17 cellular contexts compared by ENCODE assay signal in the genomic region with DNA sequence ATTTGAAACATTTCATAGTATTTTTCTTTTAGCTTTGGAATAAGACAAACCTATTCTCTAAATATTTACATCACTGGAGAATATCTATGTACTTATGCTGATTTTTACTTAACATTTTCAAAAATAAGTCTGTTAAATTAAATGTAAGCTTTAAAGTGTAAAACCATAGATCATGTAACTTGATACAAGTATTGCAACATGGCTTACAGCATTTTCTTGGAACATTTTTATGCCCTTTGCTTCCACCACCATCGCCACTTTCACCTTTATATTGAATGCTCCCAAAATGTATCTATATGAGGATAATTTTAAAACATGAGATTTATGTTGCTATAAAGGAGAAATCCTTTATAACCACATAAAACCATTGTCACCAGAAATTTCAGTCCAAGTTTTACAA.
A peak's percentile ranks its signal among the peaks of the same experiment; 100 is the strongest.
DNase-seq lines count a peak whose midpoint lies in the region; ATAC-seq and TF ChIP-seq lines count a peak whose summit lies in the region.
"Had no signal": no experiment of that assay in that cellular context is flagged by ENCODE, and none has a peak within 500 bp of the region (broad histone marks: within the 10 kb centered on the region; RNA-seq: fewer than 3 reads in every experiment).

No MANE protein-coding gene starts in this region.

- no peaks in the 10 kb centered on the region for H3K4me1 Mint-ChIP-seq in T-helper 17 cell
- H3K4me1 Mint-ChIP-seq: CD4-positive, alpha-beta memory T cell had no signal

- no peak overlapping the region for H3K9ac ChIP-seq in adipocyte (ENCODE audit: low read length)

- H3K36me3 Mint-ChIP-seq in T-helper 17 cell (ENCODE audit: low read depth), result no peaks in the 10 kb centered on the region
- H3K36me3 Mint-ChIP-seq: CD4-positive, alpha-beta memory T cell had no signal

- peak; percentile 58 for DNase-seq in adipocyte (ENCODE audit: low read depth)
- peak; percentile 14 for DNase-seq in fibroblast of mammary gland (ENCODE audit: low read depth)
- no peak for DNase-seq in T-helper 17 cell
- no peak for DNase-seq in activated CD4-positive, alpha-beta T cell treated with anti-CD3 and anti-CD28 coated beads, Interleukin-2, amount 50 U/mL, for 1 hour
- DNase-seq in substantia nigra (lab: John Stamatoyannopoulos, UW), result no peak
- DNase-seq: C1 segment of cervical spinal cord; Calu3; CD4-positive, alpha-beta memory T cell; COR-L47; DMS53; DMS79 treated with DMSO at 0.1 percent for 48 hours; GF-D8; GOT3; H7; HFFc6 had no signal

- ATAC-seq in T-helper 17 cell, result no peak
- ATAC-seq: HCT116 had no signal

- CTCF ChIA-PET in HEK293 (lab: Yijun Ruan, JAX), result interaction anchor here (1.0 kb wide), 2 partner anchors 46 to 275 kb away, joined by 3 to 8 read pairs; no protein-coding TSS in a partner anchor

- H3K27me3 ChIP-seq in adipocyte (replicated peaks; ENCODE audit: control insufficient read depth, insufficient read depth, low read length), result no peaks in the 10 kb centered on the region

- H3K36me3 ChIP-seq in HEK293 (ENCODE audit: control insufficient read depth in 2 of 2, insufficient read depth in 1 of 2, low read length in 2 of 2) (no peaks in the 10 kb centered on the region), adipocyte (ENCODE audit: control insufficient read depth, insufficient read depth, low read length, severe bottlenecking) (no peaks in the 10 kb centered on the region)

- H3K4me1 ChIP-seq in HEK293 (ENCODE audit: control insufficient read depth, insufficient read depth, low read length) (peaks cover 6% of the 10 kb centered on the region), adipocyte (ENCODE audit: control insufficient read depth, insufficient read depth, low read length) (peaks cover 22% of the 10 kb centered on the region)

- H3K27ac ChIP-seq in HEK293 (ENCODE audit: extremely low read depth, low read depth, low read length) (no peak overlapping the region), substantia nigra (ENCODE audit: low read depth, low read length, poor library complexity, severe bottlenecking) (no peak overlapping the region)

- H3K4me3 Mint-ChIP-seq in T-helper 17 cell, result no peak overlapping the region
- H3K4me3 Mint-ChIP-seq: CD4-positive, alpha-beta memory T cell; HFFc6 had no signal

- no peaks in the 10 kb centered on the region for H3K27me3 Mint-ChIP-seq in T-helper 17 cell
- H3K27me3 Mint-ChIP-seq: CD4-positive, alpha-beta memory T cell had no signal

- POLR2A ChIA-PET in HEK293 (lab: Yijun Ruan, JAX), result no interaction called here

- no peaks in the 10 kb centered on the region for H3K9me3 ChIP-seq in HEK293 (ENCODE audit: control insufficient read depth, insufficient read depth, low read depth, low read length)
- H3K9me3 ChIP-seq in adipocyte (ENCODE audit: control insufficient read depth, low read length), result no peaks in the 10 kb centered on the region
- H3K9me3 ChIP-seq in T-helper 17 cell (ENCODE audit: control insufficient read depth, low read length, poor library complexity, severe bottlenecking), result no peaks in the 10 kb centered on the region

- no peak overlapping the region for H3K27ac Mint-ChIP-seq in T-helper 17 cell
- H3K27ac Mint-ChIP-seq: CD4-positive, alpha-beta memory T cell; HFFc6 had no signal

- TF ChIP-seq CTCF in HEK293 (tag by site-specific recombination; IDR thresholded peaks at IDR 0.05) (no peak), fibroblast of mammary gland (conservative IDR thresholded peaks at IDR 0.05; ENCODE audit: control insufficient read depth, insufficient read depth, low read depth, low read length) (no peak)

- H3K4me3 ChIP-seq in HEK293 (ENCODE audit: low read depth, low read length), result no peak overlapping the region
- no peak overlapping the region for H3K4me3 ChIP-seq in adipocyte (ENCODE audit: low read length)
- no peak overlapping the region for H3K4me3 ChIP-seq in fibroblast of mammary gland (ENCODE audit: control insufficient read depth, low read depth, low read length)

TF ChIP-seq in HEK293, 187 proteins besides CTCF, POLR2A, EP300 and RAD21:
- TF ChIP-seq ZNF433 (tag by site-specific recombination; IDR thresholded peaks at IDR 0.05; ENCODE audit: low read depth), result no peak
- TF ChIP-seq ZEB2 (tag by site-specific recombination; IDR thresholded peaks at IDR 0.05), result 0 out of 2 replicates have a peak, but pooled peaks have one; percentile 26
TF ChIP-seq in HEK293: peak in this region for 1.

Comparison
In these comparisons a context has a peak if more than half of its experiments do, and no peak if none do; other contexts are left out.
1. DNase-seq: peak in adipocyte (single experiment) and fibroblast of mammary gland (single experiment); none in T-helper 17 cell (0 of 3), activated CD4-positive, alpha-beta T cell treated with anti-CD3 and anti-CD28 coated beads, Interleukin-2, amount 50 U/mL, for 1 hour (single experiment) and substantia nigra (0 of 49).